In genomic region chr22:48320671-48321515, GRCh38 we compare ENCODE assay signal across 31 cellular contexts.
A peak's percentile ranks its signal among the peaks of the same experiment; 100 is the strongest.
DNase-seq lines count a peak whose midpoint lies in the region; ATAC-seq, FAIRE-seq and TF ChIP-seq lines count a peak whose summit lies in the region.
"Had no signal": no experiment of that assay in that cellular context is flagged by ENCODE, and none has a peak within 500 bp of the region (broad histone marks: within the 10 kb centered on the region; RNA-seq: fewer than 3 reads in every experiment).

No MANE protein-coding gene starts in this region.

- no peak overlapping the region for H2AFZ ChIP-seq in HepG2 (ENCODE audit: low read length)

- no peak for TF ChIP-seq EP300 in HepG2 (IDR thresholded peaks at IDR 0.05; ENCODE audit: low read depth in 2 of 2, low read length in 2 of 2)
- TF ChIP-seq EP300 in HepG2 (CRISPR knock-in tag; IDR thresholded peaks at IDR 0.05; ENCODE audit: borderline replicate concordance) = no peak

- H3K36me3 ChIP-seq in HepG2 (replicated peaks in 1 of 2; ENCODE audit: control insufficient read depth in 1 of 2, insufficient read depth in 2 of 2, low read length in 2 of 2) = no peaks in the 10 kb centered on the region
- H3K36me3 ChIP-seq: adrenal gland, esophagus muscularis mucosa, right lobe of liver, stomach, vagina had no signal

- peaks cover 1 to 13% (median 6%) of the 10 kb centered on the region in 3 donors for H3K27me3 Mint-ChIP-seq in immature natural killer cell (ENCODE audit: low read depth in 3 of 3)
- H3K27me3 Mint-ChIP-seq: activated CD4-positive, alpha-beta memory T cell treated with anti-CD3 and anti-CD28 coated beads, Interleukin-2, amount 10 ng/mL, durations not matched to agents 7 days and 5 days had no signal

- BruUV-seq in HepG2 (replicated peaks; lab: Mats Ljungman, UMichigan) = no TSS peak

- H4K20me1 ChIP-seq in HepG2 (ENCODE audit: insufficient read depth, low read length) = no peaks in the 10 kb centered on the region

- TF ChIP-seq POLR2A in HepG2 (IDR thresholded peaks at IDR 0.05; ENCODE audit: insufficient read depth in 1 of 2, low read depth in 2 of 2, low read length in 2 of 2) = no peak

- no peak overlapping the region for H3K4me3 Mint-ChIP-seq in immature natural killer cell
- H3K4me3 Mint-ChIP-seq: activated CD4-positive, alpha-beta memory T cell treated with anti-CD3 and anti-CD28 coated beads, Interleukin-2, amount 10 ng/mL, durations not matched to agents 7 days and 5 days; activated naive CD4-positive, alpha-beta T cell treated with anti-CD3 and anti-CD28 coated beads for 36 hours; CD4-positive, alpha-beta T cell; T-helper 1 cell treated with Interleukin-12 subunit alpha and Interleukin-12 subunit beta and Interleukin-4 antibody, amounts not matched to agents 30 μg/mL and 1 μg/mL, for 36 hours had no signal

- no peak for TF ChIP-seq RAD21 in HepG2 (CRISPR knock-in tag; IDR thresholded peaks at IDR 0.05)

- in situ Hi-C loops in HepG2 (cut with HindIII; ENCODE audit: extremely low pct_ligation_motif_present, low pct_unique_long_range_greater_than_20kb) = no loop called here

- CTCF ChIA-PET in HepG2 (lab: Yijun Ruan, JAX; ENCODE audit: low intra/inter-chr PET ratio, low total read pairs) = no interaction called here

- FAIRE-seq in HepG2 (lab: Jason Lieb, UNC) = no peak
- FAIRE-seq: endometrium, H1, HTR-8/SVneo, K562 had no signal

- peaks cover 0 to 34% of the 10 kb centered on the region in 2 experiments; a peak in 4 of 5 replicates for H3K27me3 ChIP-seq in HepG2 (ENCODE audit: control insufficient read depth in 1 of 2, insufficient read depth in 2 of 2, low read length in 2 of 2)
- H3K27me3 ChIP-seq: adrenal gland, body of pancreas, right lobe of liver, vagina had no signal

- H3K4me3 ChIP-seq in HepG2 (replicated peaks in 1 of 3; ENCODE audit: insufficient read depth in 1 of 3, low read depth in 2 of 3, low read length in 3 of 3) = no peak overlapping the region
- H3K4me3 ChIP-seq: adrenal gland, body of pancreas, dorsolateral prefrontal cortex, esophagus muscularis mucosa, K562, right lobe of liver, stomach, vagina had no signal

- H3K4me1 ChIP-seq in HepG2 (ENCODE audit: insufficient read depth, low read length) = no peaks in the 10 kb centered on the region
- H3K4me1 ChIP-seq: adrenal gland, body of pancreas, esophagus muscularis mucosa, right lobe of liver, stomach, vagina had no signal

- no peak overlapping the region for H3K4me2 ChIP-seq in HepG2 (ENCODE audit: low read depth, low read length)

- no peak overlapping the region for H3K27ac ChIP-seq in HepG2 (ENCODE audit: extremely low read length, insufficient read depth, low read length)
- H3K27ac ChIP-seq: adrenal gland, body of pancreas, dorsolateral prefrontal cortex, esophagus muscularis mucosa, stomach, vagina had no signal

- H3K4me1 Mint-ChIP-seq in immature natural killer cell = no peaks in the 10 kb centered on the region
- H3K4me1 Mint-ChIP-seq: activated CD4-positive, alpha-beta memory T cell treated with anti-CD3 and anti-CD28 coated beads, Interleukin-2, amount 10 ng/mL, durations not matched to agents 7 days and 5 days had no signal

- H3K36me3 Mint-ChIP-seq in immature natural killer cell = no peaks in the 10 kb centered on the region

- no peak overlapping the region for H3K9ac ChIP-seq in HepG2 (ENCODE audit: insufficient read depth, low read depth, low read length)

- POLR2A ChIA-PET in HepG2 (lab: Yijun Ruan, JAX) = no interaction called here

- H3K27ac Mint-ChIP-seq in immature natural killer cell = no peak overlapping the region
- H3K27ac Mint-ChIP-seq: activated CD4-positive, alpha-beta memory T cell treated with anti-CD3 and anti-CD28 coated beads, Interleukin-2, amount 10 ng/mL, durations not matched to agents 7 days and 5 days; activated naive CD4-positive, alpha-beta T cell treated with anti-CD3 and anti-CD28 coated beads for 36 hours; CD4-positive, alpha-beta T cell; T-helper 1 cell treated with Interleukin-12 subunit alpha and Interleukin-12 subunit beta and Interleukin-4 antibody, amounts not matched to agents 30 μg/mL and 1 μg/mL, for 36 hours had no signal

- intact Hi-C loops in HepG2 (cut with micrococcal nuclease; ENCODE audit: unreplicated experiment) = no loop called here

- WGBS in HepG2 (ENCODE audit: low lambda C conversion rate) = 6% methylated on average over 7 of the region's 18 CpGs

- ATAC-seq in HepG2 (peak; percentile 40; the same call in 2 of the 3 replicates), HG03097 (IDR thresholded peaks at IDR 0.05; ENCODE audit: low FRiP score, unreplicated experiment) (no peak)
- ATAC-seq: body of pancreas, K562, SK-N-SH treated with all-trans-retinoic acid at 6 μM for 48 hours had no signal

- H3K9me3 ChIP-seq in HepG2 (ENCODE audit: low read length) = peaks cover 7% of the 10 kb centered on the region; the same call in 1 of the 2 replicates
- H3K9me3 ChIP-seq: adrenal gland, body of pancreas, right lobe of liver, vagina had no signal

- no peak for TF ChIP-seq CTCF in HepG2 (CRISPR knock-in tag; IDR thresholded peaks at IDR 0.05)

- H3K9me3 Mint-ChIP-seq in immature natural killer cell = no peaks in the 10 kb centered on the region
- H3K9me3 Mint-ChIP-seq: activated CD4-positive, alpha-beta memory T cell treated with anti-CD3 and anti-CD28 coated beads, Interleukin-2, amount 10 ng/mL, durations not matched to agents 7 days and 5 days had no signal

- DNase-seq in NCI-H748 (lab: John Stamatoyannopoulos, UW; ENCODE audit: unreplicated experiment) (peak; percentile 40), NCI-H748 treated with DMSO at 0.1 percent for 48 hours (lab: John Stamatoyannopoulos, UW) (no peak), NCI-H345 (lab: John Stamatoyannopoulos, UW) (peak; percentile 48), HepG2 (ENCODE audit: low spot score) (no peak), retina (peak; percentile 69), NCI-H146 (lab: John Stamatoyannopoulos, UW) (no peak), immature natural killer cell (no peak)
- DNase-seq: activated CD4-positive, alpha-beta memory T cell treated with anti-CD3 and anti-CD28 coated beads, Interleukin-2, amount 10 ng/mL, durations not matched to agents 7 days and 5 days; activated CD4-positive, alpha-beta T cell treated with anti-CD3 and anti-CD28 coated beads for 1 hour; activated CD8-positive, alpha-beta memory T cell treated with anti-CD3 and anti-CD28 coated beads, Interleukin-2, amount 50 U/mL, for 4 hours; activated naive CD4-positive, alpha-beta T cell treated with anti-CD3 and anti-CD28 coated beads for 36 hours; adrenal gland; body of pancreas; CD4-positive, alpha-beta T cell; foreskin fibroblast; NCI-H2029 treated with DMSO at 0.1 percent for 48 hours; NCI-H226; stimulated activated CD4-positive, alpha-beta T cell treated with anti-CD3 and anti-CD28 coated beads, Interleukin-12 subunit alpha, Interleukin-12 subunit beta, amount 100 ng/mL, for 4 hours; stimulated activated CD4-positive, alpha-beta T cell treated with anti-CD3 and anti-CD28 coated beads, Interleukin-2, amount 100 ng/mL, for 48 hours; stomach had no signal

- H3K79me2 ChIP-seq in HepG2 (ENCODE audit: insufficient read depth, low read length) = no peaks in the 10 kb centered on the region

TF ChIP-seq in HepG2, 621 proteins besides CTCF, POLR2A, EP300 and RAD21 (continues in another document):
- TF ChIP-seq STAT5B (CRISPR knock-in tag; IDR thresholded peaks at IDR 0.05) = no peak
- TF ChIP-seq GLMP (CRISPR knock-in tag; IDR thresholded peaks at IDR 0.05; ENCODE audit: borderline replicate concordance) = no peak
- no peak for TF ChIP-seq E2F2 (CRISPR knock-in tag; IDR thresholded peaks at IDR 0.05; ENCODE audit: borderline replicate concordance)
- no peak for TF ChIP-seq NR1H2 (CRISPR knock-in tag; IDR thresholded peaks at IDR 0.05; ENCODE audit: borderline replicate concordance, low read depth)
- no peak for TF ChIP-seq BCL3 (CRISPR knock-in tag; IDR thresholded peaks at IDR 0.05)
- no peak for TF ChIP-seq ATF2 (CRISPR knock-in tag; IDR thresholded peaks at IDR 0.05)
- TF ChIP-seq CBX2 (IDR thresholded peaks at IDR 0.05; ENCODE audit: low read depth, low read length) = no peak
- TF ChIP-seq CBX2 (CRISPR knock-in tag; IDR thresholded peaks at IDR 0.05; ENCODE audit: low read depth) = no peak

Comparison
In these comparisons a context has a peak if more than half of its experiments do, and no peak if none do; other contexts are left out.
1. DNase-seq: peak in NCI-H748 (single experiment), NCI-H345 (single experiment) and retina (single experiment); none in NCI-H748 treated with DMSO at 0.1 percent for 48 hours (single experiment), HepG2 (single experiment), NCI-H146 (single experiment) and immature natural killer cell (0 of 3).